16 cellular contexts compared by ENCODE assay signal in the genomic region with DNA sequence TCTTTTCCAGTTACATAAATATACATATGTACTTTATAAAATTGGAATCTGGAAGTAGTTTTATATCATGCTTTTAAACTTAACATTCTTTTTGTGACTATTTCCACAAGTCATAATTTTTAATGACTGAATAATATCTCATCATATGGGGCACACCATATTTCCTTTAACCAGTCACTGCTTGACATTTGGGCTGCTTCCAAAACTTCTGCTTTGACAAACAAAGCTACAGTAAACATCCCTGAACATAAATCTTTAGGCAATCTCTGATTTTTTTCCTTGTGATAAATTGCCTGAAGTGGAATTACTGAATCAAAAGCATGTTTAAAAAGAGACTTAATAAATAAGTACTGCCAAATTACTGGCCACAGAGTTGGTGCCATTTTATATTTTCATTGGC.
"Had no signal": no experiment of that assay in that cellular context is flagged by ENCODE, and none has a peak within 500 bp of the region (broad histone marks: within the 10 kb centered on the region; RNA-seq: fewer than 3 reads in every experiment).

No MANE protein-coding gene starts in this region.

- DNase-seq: KBM-7, MM.1S, NCI-H1092 treated with DMSO at 0.1 percent for 48 hours, NCI-H1436, NCI-H187, NCI-H2029, NCI-H2081 treated with DMSO at 0.1 percent for 48 hours, NCI-H2171 treated with DMSO at 0.1 percent for 48 hours, NCI-H345, NCI-H446 treated with DMSO at 0.1 percent for 48 hours, NCI-H510A treated with DMSO at 0.1 percent for 48 hours, NCI-H748 treated with DMSO at 0.1 percent for 48 hours, SHP77, SK-N-SH, SW 1271, T-cell had no signal
